1 cellular context compared by ENCODE assay signal in the genomic region with DNA sequence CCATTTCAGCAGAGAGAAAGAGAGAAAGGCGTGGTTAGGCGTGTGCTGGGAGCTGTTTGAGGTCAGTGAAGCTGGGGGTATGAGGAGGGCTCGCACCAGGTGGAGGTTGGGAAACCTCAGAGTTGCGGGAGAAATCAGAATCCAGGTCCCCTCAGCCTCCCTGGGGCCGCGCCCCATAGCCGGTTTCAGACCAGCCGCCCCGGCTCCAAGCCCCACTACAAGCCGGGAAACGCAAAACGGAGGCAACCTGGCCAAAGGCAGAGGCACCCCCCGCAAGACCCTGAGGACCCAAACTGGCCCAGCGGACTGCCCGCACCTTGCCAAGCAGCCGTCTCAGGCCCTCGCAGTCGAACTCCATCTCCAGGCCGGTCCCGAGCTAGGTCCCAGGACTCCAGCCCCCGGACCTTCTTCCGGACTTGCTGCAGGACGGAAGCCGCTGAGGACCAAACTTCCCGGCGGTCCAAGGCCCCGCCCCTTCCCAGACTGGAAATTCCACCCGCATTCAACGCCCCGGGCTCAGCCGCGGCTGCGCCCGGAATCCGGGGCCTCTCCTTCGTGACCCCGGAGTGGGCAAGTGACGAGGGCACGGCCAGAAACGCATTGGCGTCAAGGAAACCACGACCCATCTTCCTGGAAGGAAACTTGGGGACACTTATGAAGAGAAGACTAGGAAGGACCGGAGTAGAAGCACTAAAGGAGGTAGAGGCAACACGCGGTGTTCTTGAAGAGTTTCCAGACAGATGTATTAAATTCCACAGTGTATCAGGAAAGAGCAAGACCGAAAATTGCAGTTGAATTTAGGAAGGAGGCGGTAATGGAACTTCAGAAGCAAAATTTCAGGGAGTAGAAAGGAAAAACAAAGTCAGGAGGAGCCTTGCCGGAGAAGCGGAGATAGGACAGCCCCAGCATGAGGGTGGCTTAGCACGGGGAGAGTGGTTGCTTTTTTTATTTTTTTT.
TF ChIP-seq lines count a peak whose summit lies in the region.

TSS of gene UEVLD (minus strand) at position 438 of the 956 bp plus-strand sequence. CDS start at position 358, 80 bp downstream.

TF ChIP-seq in K562, 482 proteins besides CTCF, POLR2A, EP300 and RAD21 (continued from another document and continues in another):
- TF ChIP-seq ELK1 (CRISPR knock-in tag; IDR thresholded peaks at IDR 0.05): no peak
- no peak for TF ChIP-seq PRPF4 (IDR thresholded peaks at IDR 0.05; ENCODE audit: insufficient read depth, low read depth, low read length, poor library complexity, severe bottlenecking)
- no peak for TF ChIP-seq GATA2 (CRISPR knock-in tag; IDR thresholded peaks at IDR 0.05)
- TF ChIP-seq ZNF696 (CRISPR knock-in tag; conservative IDR thresholded peaks at IDR 0.05): no peak
- peak; percentile 71 for TF ChIP-seq C11orf30 (IDR thresholded peaks at IDR 0.05; ENCODE audit: low read depth)
- TF ChIP-seq XRCC5 (IDR thresholded peaks at IDR 0.05; ENCODE audit: low read depth, low read length): no peak
- no peak for TF ChIP-seq THRB (CRISPR knock-in tag; conservative IDR thresholded peaks at IDR 0.05)
- no peak for TF ChIP-seq ZC3H4 (CRISPR knock-in tag; IDR thresholded peaks at IDR 0.05; ENCODE audit: borderline replicate concordance)
- TF ChIP-seq MED1 (CRISPR knock-in tag; IDR thresholded peaks at IDR 0.05; ENCODE audit: borderline replicate concordance): no peak
- no peak for TF ChIP-seq KLF6 (CRISPR knock-in tag; IDR thresholded peaks at IDR 0.05; ENCODE audit: borderline replicate concordance)
- no peak for TF ChIP-seq CBFB (CRISPR knock-in tag; IDR thresholded peaks at IDR 0.05)
- no peak; the same call in 1 of the 2 replicates for TF ChIP-seq JUND (IDR thresholded peaks at IDR 0.05; ENCODE audit: borderline replicate concordance, low read depth, low read length)
- TF ChIP-seq JUND (tag; IDR thresholded peaks at IDR 0.05; ENCODE audit: borderline replicate concordance, low read depth, low read length): no peak
- no peak for TF ChIP-seq ZNF408 (CRISPR knock-in tag; IDR thresholded peaks at IDR 0.05; ENCODE audit: low read depth)
- no peak for TF ChIP-seq ARHGAP35 (IDR thresholded peaks at IDR 0.05; ENCODE audit: partially characterized antibody)
- TF ChIP-seq CREB3 (tag; conservative IDR thresholded peaks at IDR 0.05; ENCODE audit: low read depth): no peak
- no peak for TF ChIP-seq ZNF77 (CRISPR knock-in tag; IDR thresholded peaks at IDR 0.05)
- TF ChIP-seq, protein P1, sequence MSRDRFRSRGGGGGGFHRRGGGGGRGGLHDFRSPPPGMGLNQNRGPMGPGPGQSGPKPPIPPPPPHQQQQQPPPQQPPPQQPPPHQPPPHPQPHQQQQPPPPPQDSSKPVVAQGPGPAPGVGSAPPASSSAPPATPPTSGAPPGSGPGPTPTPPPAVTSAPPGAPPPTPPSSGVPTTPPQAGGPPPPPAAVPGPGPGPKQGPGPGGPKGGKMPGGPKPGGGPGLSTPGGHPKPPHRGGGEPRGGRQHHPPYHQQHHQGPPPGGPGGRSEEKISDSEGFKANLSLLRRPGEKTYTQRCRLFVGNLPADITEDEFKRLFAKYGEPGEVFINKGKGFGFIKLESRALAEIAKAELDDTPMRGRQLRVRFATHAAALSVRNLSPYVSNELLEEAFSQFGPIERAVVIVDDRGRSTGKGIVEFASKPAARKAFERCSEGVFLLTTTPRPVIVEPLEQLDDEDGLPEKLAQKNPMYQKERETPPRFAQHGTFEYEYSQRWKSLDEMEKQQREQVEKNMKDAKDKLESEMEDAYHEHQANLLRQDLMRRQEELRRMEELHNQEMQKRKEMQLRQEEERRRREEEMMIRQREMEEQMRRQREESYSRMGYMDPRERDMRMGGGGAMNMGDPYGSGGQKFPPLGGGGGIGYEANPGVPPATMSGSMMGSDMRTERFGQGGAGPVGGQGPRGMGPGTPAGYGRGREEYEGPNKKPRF (IDR thresholded peaks at IDR 0.05; ENCODE audit: low read depth, low read length): no peak
- TF ChIP-seq, protein P2, sequence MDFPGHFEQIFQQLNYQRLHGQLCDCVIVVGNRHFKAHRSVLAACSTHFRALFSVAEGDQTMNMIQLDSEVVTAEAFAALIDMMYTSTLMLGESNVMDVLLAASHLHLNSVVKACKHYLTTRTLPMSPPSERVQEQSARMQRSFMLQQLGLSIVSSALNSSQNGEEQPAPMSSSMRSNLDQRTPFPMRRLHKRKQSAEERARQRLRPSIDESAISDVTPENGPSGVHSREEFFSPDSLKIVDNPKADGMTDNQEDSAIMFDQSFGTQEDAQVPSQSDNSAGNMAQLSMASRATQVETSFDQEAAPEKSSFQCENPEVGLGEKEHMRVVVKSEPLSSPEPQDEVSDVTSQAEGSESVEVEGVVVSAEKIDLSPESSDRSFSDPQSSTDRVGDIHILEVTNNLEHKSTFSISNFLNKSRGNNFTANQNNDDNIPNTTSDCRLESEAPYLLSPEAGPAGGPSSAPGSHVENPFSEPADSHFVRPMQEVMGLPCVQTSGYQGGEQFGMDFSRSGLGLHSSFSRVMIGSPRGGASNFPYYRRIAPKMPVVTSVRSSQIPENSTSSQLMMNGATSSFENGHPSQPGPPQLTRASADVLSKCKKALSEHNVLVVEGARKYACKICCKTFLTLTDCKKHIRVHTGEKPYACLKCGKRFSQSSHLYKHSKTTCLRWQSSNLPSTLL (IDR thresholded peaks at IDR 0.05): no peak
- TF ChIP-seq ESRRA (IDR thresholded peaks at IDR 0.05; ENCODE audit: borderline replicate concordance, low read depth): peak; percentile 54; the same call in 1 of the 2 replicates
- TF ChIP-seq, protein P3, sequence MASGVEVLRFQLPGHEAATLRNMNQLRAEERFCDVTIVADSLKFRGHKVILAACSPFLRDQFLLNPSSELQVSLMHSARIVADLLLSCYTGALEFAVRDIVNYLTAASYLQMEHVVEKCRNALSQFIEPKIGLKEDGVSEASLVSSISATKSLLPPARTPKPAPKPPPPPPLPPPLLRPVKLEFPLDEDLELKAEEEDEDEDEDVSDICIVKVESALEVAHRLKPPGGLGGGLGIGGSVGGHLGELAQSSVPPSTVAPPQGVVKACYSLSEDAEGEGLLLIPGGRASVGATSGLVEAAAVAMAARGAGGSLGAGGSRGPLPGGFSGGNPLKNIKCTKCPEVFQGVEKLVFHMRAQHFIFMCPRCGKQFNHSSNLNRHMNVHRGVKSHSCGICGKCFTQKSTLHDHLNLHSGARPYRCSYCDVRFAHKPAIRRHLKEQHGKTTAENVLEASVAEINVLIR (CRISPR knock-in tag; IDR thresholded peaks at IDR 0.05): no peak
- TF ChIP-seq ZNF766 (CRISPR knock-in tag; conservative IDR thresholded peaks at IDR 0.05): no peak
- no peak for TF ChIP-seq STAG1 (CRISPR knock-in tag; IDR thresholded peaks at IDR 0.05; ENCODE audit: borderline replicate concordance)
- TF ChIP-seq, protein P4, sequence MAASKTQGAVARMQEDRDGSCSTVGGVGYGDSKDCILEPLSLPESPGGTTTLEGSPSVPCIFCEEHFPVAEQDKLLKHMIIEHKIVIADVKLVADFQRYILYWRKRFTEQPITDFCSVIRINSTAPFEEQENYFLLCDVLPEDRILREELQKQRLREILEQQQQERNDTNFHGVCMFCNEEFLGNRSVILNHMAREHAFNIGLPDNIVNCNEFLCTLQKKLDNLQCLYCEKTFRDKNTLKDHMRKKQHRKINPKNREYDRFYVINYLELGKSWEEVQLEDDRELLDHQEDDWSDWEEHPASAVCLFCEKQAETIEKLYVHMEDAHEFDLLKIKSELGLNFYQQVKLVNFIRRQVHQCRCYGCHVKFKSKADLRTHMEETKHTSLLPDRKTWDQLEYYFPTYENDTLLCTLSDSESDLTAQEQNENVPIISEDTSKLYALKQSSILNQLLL (CRISPR knock-in tag; IDR thresholded peaks at IDR 0.05; ENCODE audit: borderline replicate concordance): no peak
- TF ChIP-seq ATF3 (IDR thresholded peaks at IDR 0.05): no peak
- no peak for TF ChIP-seq ATF3 (CRISPR knock-in tag; conservative IDR thresholded peaks at IDR 0.05)
- TF ChIP-seq PRMT5 (CRISPR knock-in tag; IDR thresholded peaks at IDR 0.05): no peak
- TF ChIP-seq TOE1 (IDR thresholded peaks at IDR 0.05; ENCODE audit: borderline replicate concordance): peak; percentile 83
- TF ChIP-seq TOE1 (CRISPR knock-in tag; IDR thresholded peaks at IDR 0.05; ENCODE audit: borderline replicate concordance, low read depth): no peak
- TF ChIP-seq PHF8 (IDR thresholded peaks at IDR 0.05; ENCODE audit: borderline replicate concordance, low read length): peak; percentile 93; the same call in 1 of the 2 replicates
- TF ChIP-seq NFXL1 (CRISPR knock-in tag; IDR thresholded peaks at IDR 0.05): no peak
- TF ChIP-seq, protein P5, sequence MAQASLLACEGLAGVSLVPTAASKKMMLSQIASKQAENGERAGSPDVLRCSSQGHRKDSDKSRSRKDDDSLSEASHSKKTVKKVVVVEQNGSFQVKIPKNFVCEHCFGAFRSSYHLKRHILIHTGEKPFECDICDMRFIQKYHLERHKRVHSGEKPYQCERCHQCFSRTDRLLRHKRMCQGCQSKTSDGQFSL (CRISPR knock-in tag; IDR thresholded peaks at IDR 0.05): no peak
- TF ChIP-seq, protein P5 (tag; IDR thresholded peaks at IDR 0.05): no peak
- no peak for TF ChIP-seq SMC3 (conservative IDR thresholded peaks at IDR 0.05; ENCODE audit: insufficient read depth, low read depth, low read length)
- TF ChIP-seq MXI1 (IDR thresholded peaks at IDR 0.05; ENCODE audit: low read depth, low read length): no peak
- TF ChIP-seq OTX1 (CRISPR knock-in tag; IDR thresholded peaks at IDR 0.05): no peak
- no peak for TF ChIP-seq SAFB (IDR thresholded peaks at IDR 0.05; ENCODE audit: borderline replicate concordance, low read depth, low read length)
- TF ChIP-seq E2F3 (CRISPR knock-in tag; IDR thresholded peaks at IDR 0.05): no peak
- no peak for TF ChIP-seq TAL1 (IDR thresholded peaks at IDR 0.05)
- no peak for TF ChIP-seq HNRNPLL (IDR thresholded peaks at IDR 0.05; ENCODE audit: low read depth, low read length, poor library complexity, severe bottlenecking)
- no peak for TF ChIP-seq SRSF7 (optimal IDR thresholded peaks at IDR 0.05; ENCODE audit: low read depth, low read length)
- peak; percentile 76 for TF ChIP-seq HMGN3 (IDR thresholded peaks at IDR 0.05; ENCODE audit: borderline replicate concordance, extremely low read depth, insufficient read length, low read depth, low read length)
- 0 out of 2 replicates have a peak, but pooled peaks have one; percentile 31 for TF ChIP-seq KLF1 (tag; IDR thresholded peaks at IDR 0.05)
- TF ChIP-seq ZNF165 (CRISPR knock-in tag; IDR thresholded peaks at IDR 0.05; ENCODE audit: borderline replicate concordance): no peak
- no peak for TF ChIP-seq ZNF3 (CRISPR knock-in tag; IDR thresholded peaks at IDR 0.05)
- no peak for TF ChIP-seq GTF3C2 (IDR thresholded peaks at IDR 0.05; ENCODE audit: borderline replicate concordance, extremely low read depth, insufficient read length)
- no peak for TF ChIP-seq SREBF1 (IDR thresholded peaks at IDR 0.05; ENCODE audit: borderline replicate concordance, low read depth, low read length)
- TF ChIP-seq GTF2E2 (tag; IDR thresholded peaks at IDR 0.05): no peak
- TF ChIP-seq GATAD2A (IDR thresholded peaks at IDR 0.05): no peak
